In genomic region chr9:124428751-124429529, GRCh38 we compare ENCODE assay signal across 26 cellular contexts. TPM values are rescaled to one million over a fixed set of nuclear protein-coding genes. Genes with fewer than 3 reads are reported as not detected.
A peak's percentile ranks its signal among the peaks of the same experiment; 100 is the strongest.
DNase-seq lines count a peak whose midpoint lies in the region; ATAC-seq and TF ChIP-seq lines count a peak whose summit lies in the region.
"Had no signal": no experiment of that assay in that cellular context is flagged by ENCODE, and none has a peak within 500 bp of the region (broad histone marks: within the 10 kb centered on the region; RNA-seq: fewer than 3 reads in every experiment).

No MANE protein-coding gene starts in this region.

- TF ChIP-seq CTCF in testis (IDR thresholded peaks at IDR 0.05): no peak

- DNase-seq in activated CD8-positive, alpha-beta memory T cell treated with anti-CD3 and anti-CD28 coated beads for 24 hours: peak; percentile 17
- DNase-seq in activated CD8-positive, alpha-beta memory T cell treated with anti-CD3 and anti-CD28 coated beads, Interleukin-2, amount 50 U/mL, for 4 hours: no peak
- peak; percentile 22 for DNase-seq in NCI-H774 (lab: John Stamatoyannopoulos, UW)
- DNase-seq in left lobe of liver (ENCODE audit: low spot score): no peak
- peak; percentile 63 for DNase-seq in testis
- DNase-seq in SW 1271 (lab: John Stamatoyannopoulos, UW): no peak
- no peak for DNase-seq in cortex of kidney (lab: John Stamatoyannopoulos, UW)
- DNase-seq in activated CD4-positive, alpha-beta T cell treated with anti-CD3 and anti-CD28 coated beads, Interleukin-2, amount 50 U/mL, for 1 hour: no peak
- DNase-seq: activated CD4-positive, alpha-beta T cell treated with anti-CD3 and anti-CD28 coated beads for 48 hours; activated effector memory CD4-positive, alpha-beta T cell treated with anti-CD3 and anti-CD28 coated beads, Interleukin-2, amount 50 U/mL, for 16 hours; foreskin fibroblast; H7; KBM-7; natural killer cell; NCI-H1048; NCI-H510A; Right ventricle myocardium superior; stimulated activated CD8-positive, alpha-beta memory T cell treated with anti-CD3 and anti-CD28 coated beads, Interleukin-4, amount 100 ng/mL, for 48 hours; T-helper 1 cell had no signal

- H3K36me3 ChIP-seq in testis (ENCODE audit: low read depth, missing control alignments): no peaks in the 10 kb centered on the region
- H3K36me3 ChIP-seq: BLaER1 treated with 17β-estradiol and CSF1 and Interleukin-3, amounts not matched to agents 10 nM and 100 nM; prostate gland had no signal

- H3K4me1 ChIP-seq in testis: no peaks in the 10 kb centered on the region
- H3K4me1 ChIP-seq: BLaER1 treated with 17β-estradiol and CSF1 and Interleukin-3, amounts not matched to agents 10 nM and 100 nM; prostate gland had no signal

- ATAC-seq in left lobe of liver: peak; percentile 19
- ATAC-seq: natural killer cell had no signal

- 63 to 76% methylated on average over 11 to 28 of the region's 28 CpGs for WGBS in testis, 2 donors

- intact Hi-C loops in testis (cut with DNase I; ENCODE audit: low total_unique reads): no loop called here

- H3K9me3 ChIP-seq in testis: no peaks in the 10 kb centered on the region
- H3K9me3 ChIP-seq: BLaER1 treated with 17β-estradiol and CSF1 and Interleukin-3, amounts not matched to agents 10 nM and 100 nM; prostate gland had no signal

- H3K4me3 ChIP-seq in testis: no peak overlapping the region
- H3K4me3 ChIP-seq: BLaER1 treated with 17β-estradiol and CSF1 and Interleukin-3, amounts not matched to agents 10 nM and 100 nM; hepatocyte; prostate gland had no signal

- no peaks in the 10 kb centered on the region for H3K27me3 ChIP-seq in testis
- H3K27me3 ChIP-seq: BLaER1 treated with 17β-estradiol and CSF1 and Interleukin-3, amounts not matched to agents 10 nM and 100 nM had no signal

- TF ChIP-seq POLR2A in testis (IDR thresholded peaks at IDR 0.05): no peak

- no peak overlapping the region for H3K27ac ChIP-seq in testis
- H3K27ac ChIP-seq: BLaER1 treated with 17β-estradiol and CSF1 and Interleukin-3, amounts not matched to agents 10 nM and 100 nM; hepatocyte; prostate gland had no signal

RNA-seq across cellular contexts. Expression of gene PSMB7, which starts 13.7 kb away (rescaled TPM):
- 86.0 TPM for total RNA-seq in left lobe of liver
- total RNA-seq in testis: 100 to 1,000 TPM; 156 to 188 TPM
- 310 TPM for polyA plus RNA-seq in testis (ENCODE audit: insufficient read depth, low read depth, low replicate concordance)

RNA-seq across cellular contexts. Expression of gene ADGRD2, which starts 21.3 kb away (rescaled TPM):
- not detected for total RNA-seq in left lobe of liver
- total RNA-seq in testis: under 1 TPM; 0.31 to 0.74 TPM
- 1.5 TPM for polyA plus RNA-seq in testis (ENCODE audit: insufficient read depth, low read depth, low replicate concordance)
- total RNA-seq: A673, bronchial epithelial cell, dermis microvascular lymphatic vessel endothelial cell, H7, hepatocyte, natural killer cell, Right ventricle myocardium superior had no signal
- polyA plus RNA-seq: adipose tissue, hepatocyte had no signal

Comparison
In these comparisons a context has a peak if more than half of its experiments do, and no peak if none do; other contexts are left out.
1. DNase-seq: peak in activated CD8-positive, alpha-beta memory T cell treated with anti-CD3 and anti-CD28 coated beads for 24 hours (single experiment), NCI-H774 (single experiment) and testis (single experiment); none in activated CD8-positive, alpha-beta memory T cell treated with anti-CD3 and anti-CD28 coated beads, Interleukin-2, amount 50 U/mL, for 4 hours (single experiment), left lobe of liver (single experiment), SW 1271 (0 of 2), cortex of kidney (single experiment) and activated CD4-positive, alpha-beta T cell treated with anti-CD3 and anti-CD28 coated beads, Interleukin-2, amount 50 U/mL, for 1 hour (single experiment).